In the genomic region with DNA sequence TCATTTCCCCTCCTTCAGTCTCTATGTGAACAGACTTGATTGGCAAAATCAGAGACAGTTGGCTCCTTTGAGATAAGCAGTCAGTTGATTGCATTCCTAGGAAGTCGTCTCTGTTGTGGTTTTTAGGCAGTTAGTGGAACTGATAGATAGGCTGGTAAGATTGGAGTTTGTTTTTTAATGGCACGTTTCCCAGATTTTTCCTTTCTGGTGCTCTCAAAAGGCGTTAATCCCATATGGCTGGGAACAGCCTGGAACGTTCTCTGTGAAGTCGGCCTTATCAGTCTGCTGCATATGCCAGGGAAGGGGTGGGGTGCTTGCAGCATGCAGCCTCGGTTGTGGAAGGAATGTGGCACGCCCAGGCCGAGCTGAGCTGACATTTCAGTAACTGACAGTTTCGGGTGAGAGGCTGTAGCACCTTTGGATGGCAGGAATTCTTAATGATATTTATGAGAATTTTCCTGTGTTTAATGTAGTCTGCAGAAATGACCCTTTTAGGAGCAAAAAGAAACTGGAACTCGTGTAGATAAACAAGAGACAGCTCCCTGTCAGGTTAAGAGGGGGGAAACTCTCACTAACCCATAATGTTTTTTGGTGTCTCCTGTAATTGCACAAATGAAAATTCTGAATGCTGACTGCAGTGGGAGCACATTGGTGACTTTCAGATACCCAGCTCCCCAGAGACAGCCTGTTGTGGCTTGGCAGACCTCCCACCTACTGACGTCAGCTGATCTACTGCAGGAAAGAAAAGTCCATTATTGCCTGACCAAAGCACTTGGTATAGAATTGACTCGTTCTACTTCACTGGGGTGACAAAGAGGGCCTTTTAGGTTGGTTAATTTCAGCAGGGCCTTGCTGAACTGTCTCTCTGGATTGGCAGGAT, we compare ENCODE assay signal across 8 cellular contexts. TPM values are rescaled to one million over a fixed set of nuclear protein-coding genes. Genes with fewer than 3 reads are reported as not detected.
DNase-seq lines count a peak whose midpoint lies in the region; ATAC-seq and TF ChIP-seq lines count a peak whose summit lies in the region.

No MANE protein-coding gene starts in this region.

- H3K36me3 ChIP-seq in Peyer's patch = peaks cover 0 to 7% (median 0%) of the 10 kb centered on the region in 3 donors

- no peaks in the 10 kb centered on the region for H3K27me3 ChIP-seq in Peyer's patch

- TF ChIP-seq CTCF in AG04449 (IDR thresholded peaks at IDR 0.05; ENCODE audit: insufficient read depth, low read length, missing control alignments) (no peak), Peyer's patch (IDR thresholded peaks at IDR 0.05) (peak in 2 of 6 experiments; percentile 4 to 6), glutamatergic neuron (IDR thresholded peaks at IDR 0.05; ENCODE audit: partially characterized antibody, unreplicated experiment) (no peak)

- H3K27me3 Mint-ChIP-seq in activated naive CD8-positive, alpha-beta T cell treated with anti-CD3 and anti-CD28 coated beads, Interleukin-2, amount 10 ng/mL, durations not matched to agents 7 days and 5 days = no peaks in the 10 kb centered on the region
- H3K27me3 Mint-ChIP-seq in glutamatergic neuron (ENCODE audit: unreplicated experiment) = no peaks in the 10 kb centered on the region

- H3K4me3 ChIP-seq in AG04449 (ENCODE audit: low read depth, low read length) (peak overlapping the region; percentile 43), Peyer's patch (no peak overlapping the region)

- peak; percentile 81 for ATAC-seq in GM18868 (IDR thresholded peaks at IDR 0.05; ENCODE audit: unreplicated experiment)
- peak; percentile 68 for ATAC-seq in HG03521 (IDR thresholded peaks at IDR 0.05; ENCODE audit: unreplicated experiment)
- peak; percentile 62 for ATAC-seq in activated naive CD8-positive, alpha-beta T cell treated with anti-CD3 and anti-CD28 coated beads, Interleukin-2, amount 10 ng/mL, durations not matched to agents 7 days and 5 days (ENCODE audit: low read depth)

- TF ChIP-seq POLR2A in Peyer's patch (IDR thresholded peaks at IDR 0.05) = no peak

- peaks cover 0 to 55% (median 26%) of the 10 kb centered on the region in 4 donors for H3K4me1 ChIP-seq in Peyer's patch

- peaks cover 30% of the 10 kb centered on the region for H3K4me1 Mint-ChIP-seq in activated naive CD8-positive, alpha-beta T cell treated with anti-CD3 and anti-CD28 coated beads, Interleukin-2, amount 10 ng/mL, durations not matched to agents 7 days and 5 days
- H3K4me1 Mint-ChIP-seq in glutamatergic neuron (ENCODE audit: low read depth, unreplicated experiment) = peaks cover 24% of the 10 kb centered on the region

- H3K27ac ChIP-seq in Peyer's patch = peak overlapping the region; percentile 9 to 68 (median 38)

- no peaks in the 10 kb centered on the region for H3K9me3 Mint-ChIP-seq in activated naive CD8-positive, alpha-beta T cell treated with anti-CD3 and anti-CD28 coated beads, Interleukin-2, amount 10 ng/mL, durations not matched to agents 7 days and 5 days
- no peaks in the 10 kb centered on the region for H3K9me3 Mint-ChIP-seq in glutamatergic neuron (ENCODE audit: unreplicated experiment)

- no peaks in the 10 kb centered on the region for H3K9me3 ChIP-seq in Peyer's patch

- POLR2A ChIA-PET in AG04449 (lab: Yijun Ruan, JAX) = interaction anchor here (0.6 kb wide), 1 partner anchor 9 kb away, joined by 3 read pairs; no protein-coding TSS in a partner anchor
- POLR2A ChIA-PET in activated naive CD8-positive, alpha-beta T cell treated with anti-CD3 and anti-CD28 coated beads, Interleukin-2, amount 10 ng/mL, durations not matched to agents 7 days and 5 days (lab: Charles Lee) = interaction anchor here (0.7 to 1.2 kb wide), 2 partner anchors 8 to 53 kb away, joined by 3 to 6 read pairs; no protein-coding TSS in a partner anchor

- peak overlapping the region; percentile 47 for H3K4me3 Mint-ChIP-seq in activated naive CD8-positive, alpha-beta T cell treated with anti-CD3 and anti-CD28 coated beads, Interleukin-2, amount 10 ng/mL, durations not matched to agents 7 days and 5 days
- H3K4me3 Mint-ChIP-seq in glutamatergic neuron (ENCODE audit: unreplicated experiment) = peak overlapping the region; percentile 83

- CTCF ChIA-PET in AG04449 (lab: Yijun Ruan, JAX) = interaction anchor here (1.1 kb wide), 1 partner anchor 12 kb away, joined by 4 read pairs; no protein-coding TSS in a partner anchor

- peak; percentile 58 for DNase-seq in AG04449 (ENCODE audit: low read depth, low spot score)
- DNase-seq in Peyer's patch = peak; percentile 59 to 84 (median 75)
- no peak for DNase-seq in activated naive CD8-positive, alpha-beta T cell treated with anti-CD3 and anti-CD28 coated beads, Interleukin-2, amount 10 ng/mL, durations not matched to agents 7 days and 5 days
- peak; percentile 51 for DNase-seq in glutamatergic neuron
- peak; percentile 97 for DNase-seq in pons (ENCODE audit: low spot score)
- no peak for DNase-seq in iPS-NIHi11 (ENCODE audit: low spot score)

- peaks cover 15% of the 10 kb centered on the region for H3K36me3 Mint-ChIP-seq in activated naive CD8-positive, alpha-beta T cell treated with anti-CD3 and anti-CD28 coated beads, Interleukin-2, amount 10 ng/mL, durations not matched to agents 7 days and 5 days
- H3K36me3 Mint-ChIP-seq in glutamatergic neuron (ENCODE audit: unreplicated experiment) = no peaks in the 10 kb centered on the region

- H3K27ac Mint-ChIP-seq in activated naive CD8-positive, alpha-beta T cell treated with anti-CD3 and anti-CD28 coated beads, Interleukin-2, amount 10 ng/mL, durations not matched to agents 7 days and 5 days = peak overlapping the region; percentile 63
- H3K27ac Mint-ChIP-seq in glutamatergic neuron (ENCODE audit: unreplicated experiment) = peak overlapping the region; percentile 97

RNA-seq across cellular contexts. Expression of gene SPTAN1, which starts 6.3 kb away (rescaled TPM):
- total RNA-seq in Peyer's patch (100 to 1,000 TPM; 251 to 586 (median 269) TPM), glutamatergic neuron (ENCODE audit: unreplicated experiment) (750 TPM)
- total RNA-seq in activated naive CD8-positive, alpha-beta T cell treated with anti-CD3 and anti-CD28 coated beads, Interleukin-2, amount 10 ng/mL, durations not matched to agents 7 days and 5 days = 100 to 1,000 TPM; 355 to 358 TPM

RNA-seq across cellular contexts. Expression of gene GLE1, which starts 54.2 kb away (rescaled TPM):
- total RNA-seq in Peyer's patch = 10 to 100 TPM; 27.0 to 55.3 (median 28.3) TPM
- total RNA-seq in activated naive CD8-positive, alpha-beta T cell treated with anti-CD3 and anti-CD28 coated beads, Interleukin-2, amount 10 ng/mL, durations not matched to agents 7 days and 5 days = 10 to 100 TPM; 39.3 to 41.6 TPM
- total RNA-seq in glutamatergic neuron (ENCODE audit: unreplicated experiment) = 11.0 TPM

Comparison
In these comparisons a context has a peak if more than half of its experiments do, and no peak if none do; other contexts are left out.
1. DNase-seq: peak in AG04449 (single experiment), Peyer's patch (3 of 3), glutamatergic neuron (single experiment) and pons (single experiment); none in activated naive CD8-positive, alpha-beta T cell treated with anti-CD3 and anti-CD28 coated beads, Interleukin-2, amount 10 ng/mL, durations not matched to agents 7 days and 5 days (single experiment) and iPS-NIHi11 (single experiment).
2. Peak in every context shown above with its lines, with median percentiles within 50 percentile points of each other: ATAC-seq.